ENCODE assay signal across 11 cellular contexts in the genomic region with DNA sequence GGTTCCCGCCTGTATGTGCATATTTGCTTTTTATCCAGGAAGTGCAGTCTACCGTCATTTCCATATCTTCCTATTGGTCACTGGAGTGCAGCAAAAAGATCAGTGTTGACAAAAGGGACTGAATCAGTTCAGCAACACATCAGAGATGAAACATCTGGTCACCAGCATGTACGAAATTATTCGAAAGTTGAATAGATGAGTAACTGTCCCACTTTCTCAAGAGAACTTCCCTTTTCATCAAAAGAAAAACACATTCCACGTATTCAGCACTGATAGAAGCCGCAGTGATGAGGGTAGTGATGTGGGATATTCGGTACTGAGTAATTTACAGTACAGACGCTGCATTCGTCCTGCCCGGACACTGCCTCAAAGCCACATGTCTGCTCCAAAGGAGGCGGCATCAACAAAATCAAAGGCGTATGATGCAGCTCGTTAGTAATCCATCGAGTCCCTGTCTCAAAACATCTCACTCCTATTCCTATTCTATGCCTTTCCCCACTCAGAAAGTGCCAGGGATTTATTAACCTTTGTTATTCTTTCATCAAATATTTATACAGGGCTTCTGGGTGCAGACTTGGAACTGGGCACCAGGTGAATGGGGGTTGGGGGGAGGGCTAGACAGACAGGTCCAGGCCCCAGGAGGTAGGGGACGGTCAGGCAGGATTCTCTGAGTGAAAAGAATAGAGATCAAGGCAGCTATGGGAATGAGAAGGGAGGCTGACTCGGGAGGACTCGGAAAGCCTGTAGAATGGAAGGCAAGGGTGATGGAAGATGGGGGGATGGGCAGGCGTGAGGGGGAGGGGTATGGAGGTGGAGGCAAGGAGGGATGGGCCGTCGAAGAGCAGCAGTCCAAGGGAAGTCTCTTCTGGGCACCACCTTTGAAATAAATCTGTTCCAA.
DNase-seq lines count a peak whose midpoint lies in the region; ATAC-seq, FAIRE-seq and TF ChIP-seq lines count a peak whose summit lies in the region.
"Had no signal": no experiment of that assay in that cellular context is flagged by ENCODE, and none has a peak within 500 bp of the region (broad histone marks: within the 10 kb centered on the region; RNA-seq: fewer than 3 reads in every experiment).

No MANE protein-coding gene starts in this region.

- H3K9me3 ChIP-seq in Panc1 (ENCODE audit: control insufficient read depth, insufficient read depth, low read depth, low read length) (no peaks in the 10 kb centered on the region), pancreas (no peaks in the 10 kb centered on the region)
- H3K9me3 ChIP-seq: thoracic aorta had no signal

- H3K27me3 ChIP-seq in Panc1 (ENCODE audit: control insufficient read depth, insufficient read depth, low read length) (no peaks in the 10 kb centered on the region), pancreas (no peaks in the 10 kb centered on the region)

- no peak for FAIRE-seq in pancreas (lab: Jason Lieb, UNC)

- H3K4me1 ChIP-seq in Panc1 (ENCODE audit: control insufficient read depth, insufficient read depth, low read length) (peaks cover 24% of the 10 kb centered on the region), pancreas (peaks cover 0 to 10% (median 0%) of the 10 kb centered on the region in 3 donors)

- ATAC-seq in Panc1 = peak; percentile 82
- ATAC-seq in pancreas = peak in 3 of 4 donors; percentile 34 to 44 (median 37)
- ATAC-seq in HG02884 (IDR thresholded peaks at IDR 0.05; ENCODE audit: unreplicated experiment) = no peak
- ATAC-seq in HG02798 (IDR thresholded peaks at IDR 0.05; ENCODE audit: poor library complexity, unreplicated experiment) = no peak

- DNase-seq in DMS53 treated with DMSO at 0.1 percent for 48 hours (lab: John Stamatoyannopoulos, UW; ENCODE audit: unreplicated experiment) = peak; percentile 83
- DNase-seq in Panc1 (ENCODE audit: low read depth, low spot score) = peak; percentile 90
- DNase-seq in fibroblast of mammary gland (ENCODE audit: low read depth) = peak; percentile 98
- no peak for DNase-seq in pancreas
- no peak for DNase-seq in anterior cingulate cortex (lab: John Stamatoyannopoulos, UW)
- DNase-seq in NCI-H1930 (lab: John Stamatoyannopoulos, UW) = no peak
- DNase-seq: activated CD4-positive, alpha-beta T cell treated with anti-CD3 and anti-CD28 coated beads, Interleukin-2, amount 50 U/mL, for 1 hour; NCI-H187 had no signal

- no TSS peak for BruUV-seq in Panc1 (replicated peaks; lab: Mats Ljungman, UMichigan)

- POLR2A ChIA-PET in Panc1 (lab: Charles Lee) = interaction anchor here (0.6 kb wide), 2 partner anchors 64 to 256 kb away, joined by 3 to 4 read pairs; no protein-coding TSS in a partner anchor

- H3K36me3 ChIP-seq in Panc1 (ENCODE audit: control insufficient read depth, insufficient read depth, low read length) (no peaks in the 10 kb centered on the region), pancreas (no peaks in the 10 kb centered on the region)
- H3K36me3 ChIP-seq: thoracic aorta had no signal

- 70 to 72% methylated on average over 20 of the region's 20 CpGs for WGBS in pancreas, 2 donors

- H3K27ac ChIP-seq in Panc1 (ENCODE audit: low read length) (peak overlapping the region; percentile 86), pancreas (peak overlapping the region in 1 of 4 donors; percentile 27)

- CTCF ChIA-PET in Panc1 (lab: Charles Lee) = interaction anchor here (0.5 to 0.7 kb wide), 6 partner anchors 17 to 213 kb away, joined by 3 to 15 read pairs (median 8); no protein-coding TSS in a partner anchor

- no peak for TF ChIP-seq CTCF in Panc1 (IDR thresholded peaks at IDR 0.05)
- no peak for TF ChIP-seq CTCF in fibroblast of mammary gland (conservative IDR thresholded peaks at IDR 0.05; ENCODE audit: control insufficient read depth, insufficient read depth, low read depth, low read length)
- TF ChIP-seq CTCF in pancreas (IDR thresholded peaks at IDR 0.05) = no peak

- H3K4me3 ChIP-seq in Panc1 (ENCODE audit: low read depth in 2 of 2, low read length in 2 of 2) = no peak overlapping the region
- H3K4me3 ChIP-seq in fibroblast of mammary gland (ENCODE audit: control insufficient read depth, low read depth, low read length) = no peak overlapping the region
- no peak overlapping the region for H3K4me3 ChIP-seq in pancreas
- H3K4me3 ChIP-seq: thoracic aorta had no signal

- in situ Hi-C loops in Panc1 (cut with HindIII; ENCODE audit: low pct_unique_long_range_greater_than_20kb, low sequenced_read_pairs) = no loop called here

- intact Hi-C loops in Panc1 (cut with micrococcal nuclease; ENCODE audit: unreplicated experiment) (loop anchor here (5.0 kb wide), 1 partner anchor 211 kb away; the partner anchor contains the start of gene ERRFI1), pancreas (cut with DNase I) (loop anchor here in 1 of 3 donors (5.0 kb wide), 1 partner anchor 206 kb away; no protein-coding TSS in a partner anchor)

Comparison
In these comparisons a context has a peak if more than half of its experiments do, and no peak if none do; other contexts are left out.
1. DNase-seq: peak in DMS53 treated with DMSO at 0.1 percent for 48 hours (single experiment), Panc1 (single experiment) and fibroblast of mammary gland (single experiment); none in pancreas (0 of 6), anterior cingulate cortex (0 of 58) and NCI-H1930 (0 of 2).
2. ATAC-seq: peak in Panc1 (single experiment) and pancreas (3 of 4); none in HG02884 (single experiment) and HG02798 (single experiment).